In the genomic region with DNA sequence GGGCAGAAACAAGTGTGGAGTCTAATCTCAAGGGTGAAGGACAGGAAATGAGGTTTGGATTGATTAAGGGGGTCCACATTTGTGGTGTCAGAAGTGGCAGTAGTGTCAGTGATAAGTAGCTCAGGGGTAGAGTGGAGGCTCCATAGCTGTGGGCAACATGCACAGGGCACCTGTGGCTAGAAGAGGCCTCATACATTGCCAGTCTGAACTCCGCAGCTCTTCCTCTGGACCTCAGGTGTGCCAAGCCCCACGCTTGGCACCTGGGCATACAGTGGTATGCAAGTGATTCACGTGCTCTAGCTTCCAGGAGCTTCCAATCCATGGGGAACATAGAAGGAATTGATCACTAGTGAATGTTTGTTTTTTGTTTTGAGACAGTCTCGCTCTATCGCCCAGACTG, we compare ENCODE assay signal across 1 cellular context.
TF ChIP-seq lines count a peak whose summit lies in the region.

No MANE protein-coding gene starts in this region.

TF ChIP-seq in GM23338, 12 proteins besides CTCF, POLR2A, EP300 and RAD21 (continued from another document):
- TF ChIP-seq ETS1 (IDR thresholded peaks at IDR 0.05) = no peak
- no peak for TF ChIP-seq STAT1 (IDR thresholded peaks at IDR 0.05; ENCODE audit: unreplicated experiment)
- no peak for TF ChIP-seq EZH2 (IDR thresholded peaks at IDR 0.05; ENCODE audit: low read depth, unreplicated experiment)
- TF ChIP-seq POLR2AphosphoS5 (IDR thresholded peaks at IDR 0.05; ENCODE audit: low read depth) = no peak
- TF ChIP-seq EZH2phosphoT487 (IDR thresholded peaks at IDR 0.05; ENCODE audit: unreplicated experiment) = no peak
- TF ChIP-seq, protein P1, sequence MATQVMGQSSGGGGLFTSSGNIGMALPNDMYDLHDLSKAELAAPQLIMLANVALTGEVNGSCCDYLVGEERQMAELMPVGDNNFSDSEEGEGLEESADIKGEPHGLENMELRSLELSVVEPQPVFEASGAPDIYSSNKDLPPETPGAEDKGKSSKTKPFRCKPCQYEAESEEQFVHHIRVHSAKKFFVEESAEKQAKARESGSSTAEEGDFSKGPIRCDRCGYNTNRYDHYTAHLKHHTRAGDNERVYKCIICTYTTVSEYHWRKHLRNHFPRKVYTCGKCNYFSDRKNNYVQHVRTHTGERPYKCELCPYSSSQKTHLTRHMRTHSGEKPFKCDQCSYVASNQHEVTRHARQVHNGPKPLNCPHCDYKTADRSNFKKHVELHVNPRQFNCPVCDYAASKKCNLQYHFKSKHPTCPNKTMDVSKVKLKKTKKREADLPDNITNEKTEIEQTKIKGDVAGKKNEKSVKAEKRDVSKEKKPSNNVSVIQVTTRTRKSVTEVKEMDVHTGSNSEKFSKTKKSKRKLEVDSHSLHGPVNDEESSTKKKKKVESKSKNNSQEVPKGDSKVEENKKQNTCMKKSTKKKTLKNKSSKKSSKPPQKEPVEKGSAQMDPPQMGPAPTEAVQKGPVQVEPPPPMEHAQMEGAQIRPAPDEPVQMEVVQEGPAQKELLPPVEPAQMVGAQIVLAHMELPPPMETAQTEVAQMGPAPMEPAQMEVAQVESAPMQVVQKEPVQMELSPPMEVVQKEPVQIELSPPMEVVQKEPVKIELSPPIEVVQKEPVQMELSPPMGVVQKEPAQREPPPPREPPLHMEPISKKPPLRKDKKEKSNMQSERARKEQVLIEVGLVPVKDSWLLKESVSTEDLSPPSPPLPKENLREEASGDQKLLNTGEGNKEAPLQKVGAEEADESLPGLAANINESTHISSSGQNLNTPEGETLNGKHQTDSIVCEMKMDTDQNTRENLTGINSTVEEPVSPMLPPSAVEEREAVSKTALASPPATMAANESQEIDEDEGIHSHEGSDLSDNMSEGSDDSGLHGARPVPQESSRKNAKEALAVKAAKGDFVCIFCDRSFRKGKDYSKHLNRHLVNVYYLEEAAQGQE (IDR thresholded peaks at IDR 0.05; ENCODE audit: unreplicated experiment) = no peak
